In genomic region chr6:28188111-28188979, GRCh38 we compare ENCODE assay signal across 15 cellular contexts. TPM values are rescaled to one million over a fixed set of nuclear protein-coding genes. Genes with fewer than 3 reads are reported as not detected.
A peak's percentile ranks its signal among the peaks of the same experiment; 100 is the strongest.
DNase-seq lines count a peak whose midpoint lies in the region; ATAC-seq, FAIRE-seq and TF ChIP-seq lines count a peak whose summit lies in the region.
"Had no signal": no experiment of that assay in that cellular context is flagged by ENCODE, and none has a peak within 500 bp of the region (broad histone marks: within the 10 kb centered on the region; RNA-seq: fewer than 3 reads in every experiment).

No MANE protein-coding gene starts in this region.

- no peak overlapping the region for H4K5ac ChIP-seq in H1 (ENCODE audit: insufficient read length, low read depth, low read length)

- H3K14ac ChIP-seq in H1 (ENCODE audit: insufficient read length), result no peak overlapping the region

- no peak overlapping the region for H2BK12ac ChIP-seq in H1 (ENCODE audit: low read depth, low read length)

- no peak overlapping the region for H2BK120ac ChIP-seq in H1 (replicated peaks; ENCODE audit: low read depth, low read length)

- DNase-seq in DMS53 (lab: John Stamatoyannopoulos, UW) (peak; percentile 5), DMS53 treated with DMSO at 0.1 percent for 48 hours (lab: John Stamatoyannopoulos, UW; ENCODE audit: unreplicated experiment) (no peak), KBM-7 (peak; percentile 9), H1 (ENCODE audit: low read depth in 1 of 2, low spot score in 2 of 2) (no peak), osteocyte (ENCODE audit: extremely low spot score, unreplicated experiment) (no peak)
- DNase-seq in activated CD8-positive, alpha-beta T cell treated with anti-CD3 and anti-CD28 coated beads for 36 hours, result no peak
- DNase-seq: Caco-2; CD8-positive, alpha-beta memory T cell; DMS79; HCEC 1CT; Kasumi-1 had no signal

- H3K4me3 ChIP-seq in H1 (ENCODE audit: extremely low read depth in 1 of 4, insufficient read depth in 2 of 4, low read depth in 3 of 4, low read length in 4 of 4), result no peak overlapping the region

- no peak overlapping the region for H2AFZ ChIP-seq in H1 (ENCODE audit: low read length)

- no peak overlapping the region for H3K56ac ChIP-seq in H1 (replicated peaks; ENCODE audit: insufficient read length, low read depth, low read length)

- no peaks in the 10 kb centered on the region for H3K23me2 ChIP-seq in H1 (ENCODE audit: low read depth, low read length)

- TF ChIP-seq POLR2A in H1 (IDR thresholded peaks at IDR 0.05; ENCODE audit: control extremely low read depth in 1 of 2, low read depth in 2 of 2, low read length in 2 of 2), result no peak

- in situ Hi-C loops in KBM-7 (cut with MboI; ENCODE audit: low pct_unique_long_range_greater_than_20kb, low sequenced_read_pairs), result no loop called here

- H3K4me2 ChIP-seq in H1 (ENCODE audit: insufficient read depth in 1 of 2, low read depth in 2 of 2, low read length in 2 of 2), result no peak overlapping the region

- TF ChIP-seq RAD21 in H1 (IDR thresholded peaks at IDR 0.05 in 1 of 2, conservative IDR thresholded peaks at IDR 0.05 in 1 of 2; ENCODE audit: low read depth in 2 of 2, low read length in 2 of 2), result no peak

- no peak overlapping the region for H3K18ac ChIP-seq in H1 (ENCODE audit: extremely low read depth, low read length)

- H4K91ac ChIP-seq in H1 (replicated peaks; ENCODE audit: insufficient read length, low read length), result no peak overlapping the region

- H2BK20ac ChIP-seq in H1 (ENCODE audit: low read length), result no peak overlapping the region

- FAIRE-seq in H1 (lab: Jason Lieb, UNC), result no peak
- FAIRE-seq: GM12891, GM19239 had no signal

- no peak overlapping the region for H3K23ac ChIP-seq in H1 (ENCODE audit: insufficient read length)

- no peak overlapping the region for H3K27ac ChIP-seq in H1 (ENCODE audit: low read depth, low read length)
- H3K27ac ChIP-seq: 22Rv1 had no signal

- CTCF ChIA-PET in H1 (lab: Charles Lee; ENCODE audit: partially characterized antibody), result interaction anchor here (0.6 kb wide), 1 partner anchor 168 kb away, joined by 3 read pairs; no protein-coding TSS in a partner anchor
- CTCF ChIA-PET in activated CD8-positive, alpha-beta T cell treated with anti-CD3 and anti-CD28 coated beads for 36 hours (lab: Charles Lee), result no interaction called here

- POLR2A ChIA-PET in H1 (lab: Charles Lee; ENCODE audit: partially characterized antibody), result no interaction called here
- POLR2A ChIA-PET in activated CD8-positive, alpha-beta T cell treated with anti-CD3 and anti-CD28 coated beads for 36 hours (lab: Charles Lee), result interaction anchor here (0.6 kb wide), 1 partner anchor 71 kb away, joined by 3 read pairs; no protein-coding TSS in a partner anchor

- H2AK5ac ChIP-seq in H1 (ENCODE audit: low read depth, low read length), result no peak overlapping the region

- peaks cover 0 to 3% (median 0%) of the 10 kb centered on the region in 4 experiments; a peak in 1 of 8 replicates for H3K36me3 ChIP-seq in H1 (ENCODE audit: control insufficient read depth in 2 of 4, insufficient read depth in 4 of 4, low read length in 3 of 4)

- H3K9ac ChIP-seq in H1 (replicated peaks in 1 of 4; ENCODE audit: extremely low read depth in 1 of 4, low read depth in 3 of 4, low read length in 3 of 4), result no peak overlapping the region

- no peaks in the 10 kb centered on the region for H3K4me1 Mint-ChIP-seq in osteocyte (ENCODE audit: unreplicated experiment)
- no peaks in the 10 kb centered on the region for H3K4me1 Mint-ChIP-seq in activated CD8-positive, alpha-beta T cell treated with anti-CD3 and anti-CD28 coated beads for 36 hours (ENCODE audit: low read depth)
- H3K4me1 Mint-ChIP-seq: CD8-positive, alpha-beta memory T cell had no signal

- H3K9me3 Mint-ChIP-seq in osteocyte (ENCODE audit: unreplicated experiment), result peaks cover 39% of the 10 kb centered on the region
- peaks cover 45% of the 10 kb centered on the region for H3K9me3 Mint-ChIP-seq in activated CD8-positive, alpha-beta T cell treated with anti-CD3 and anti-CD28 coated beads for 36 hours

- no peak for ATAC-seq in activated CD8-positive, alpha-beta T cell treated with anti-CD3 and anti-CD28 coated beads for 36 hours
- no peak for ATAC-seq in GM21825 (IDR thresholded peaks at IDR 0.05; ENCODE audit: unreplicated experiment)

- peaks cover 30 to 36% of the 10 kb centered on the region in 2 experiments for H3K9me3 ChIP-seq in H1 (ENCODE audit: insufficient read depth in 2 of 2, low read depth in 1 of 2, low read length in 1 of 2)

- H3K36me3 Mint-ChIP-seq in osteocyte (ENCODE audit: unreplicated experiment), result no peaks in the 10 kb centered on the region
- peaks cover 3% of the 10 kb centered on the region for H3K36me3 Mint-ChIP-seq in activated CD8-positive, alpha-beta T cell treated with anti-CD3 and anti-CD28 coated beads for 36 hours (ENCODE audit: low read depth)

- H3K27me3 ChIP-seq in H1 (replicated peaks in 1 of 4; ENCODE audit: control insufficient read depth in 3 of 4, extremely low read depth in 1 of 4, insufficient read depth in 3 of 4, low read length in 3 of 4), result no peaks in the 10 kb centered on the region; a peak in 1 of 7 replicates

- no peak for TF ChIP-seq EP300 in H1 (IDR thresholded peaks at IDR 0.05; ENCODE audit: borderline replicate concordance in 1 of 2, low read depth in 2 of 2, low read length in 2 of 2)

- intact Hi-C loops in activated CD8-positive, alpha-beta T cell treated with anti-CD3 and anti-CD28 coated beads for 36 hours (cut with micrococcal nuclease), result no loop called here

- H3K4me1 ChIP-seq in H1 (replicated peaks in 1 of 4; ENCODE audit: control insufficient read depth in 3 of 4, insufficient read depth in 4 of 4, low read length in 3 of 4), result no peaks in the 10 kb centered on the region
- H3K4me1 ChIP-seq: Caco-2 had no signal

- no peak overlapping the region for H4K8ac ChIP-seq in H1 (ENCODE audit: extremely low read depth, insufficient read depth, low read length)

- H3K79me1 ChIP-seq in H1 (ENCODE audit: low read depth, low read length), result no peaks in the 10 kb centered on the region

- WGBS in H1 (ENCODE audit: extremely low coverage in 1 of 2, insufficient coverage in 1 of 2, insufficient read length in 1 of 2, insufficient replicate concordance in 2 of 2, low coverage in 1 of 2, low lambda C conversion rate in 2 of 2, missing lambda C conversion rate in 1 of 2), 2 experiments, result 84% methylated on average over 6 of the region's 6 CpGs; no CpG with 5 or more reads in 1 of the 2 experiments

- no peak overlapping the region for H3K27ac Mint-ChIP-seq in osteocyte (ENCODE audit: unreplicated experiment)
- no peak overlapping the region for H3K27ac Mint-ChIP-seq in activated CD8-positive, alpha-beta T cell treated with anti-CD3 and anti-CD28 coated beads for 36 hours
- H3K27ac Mint-ChIP-seq: CD8-positive, alpha-beta memory T cell had no signal

- no peak overlapping the region for H2BK15ac ChIP-seq in H1 (ENCODE audit: low read length)

- peaks cover 14% of the 10 kb centered on the region for H3K27me3 Mint-ChIP-seq in osteocyte (ENCODE audit: unreplicated experiment)
- peaks cover 5% of the 10 kb centered on the region for H3K27me3 Mint-ChIP-seq in activated CD8-positive, alpha-beta T cell treated with anti-CD3 and anti-CD28 coated beads for 36 hours

- no peak for TF ChIP-seq CTCF in H1 (IDR thresholded peaks at IDR 0.05; ENCODE audit: control extremely low read depth in 1 of 3, insufficient read depth in 1 of 3, low read depth in 1 of 3, low read length in 3 of 3)
- TF ChIP-seq CTCF in osteocyte (IDR thresholded peaks at IDR 0.05), result no peak
- TF ChIP-seq CTCF in activated CD8-positive, alpha-beta T cell treated with anti-CD3 and anti-CD28 coated beads for 36 hours (IDR thresholded peaks at IDR 0.05), result no peak

- H2BK5ac ChIP-seq in H1 (ENCODE audit: low read depth, low read length), result no peak overlapping the region

- H3K4me3 Mint-ChIP-seq in osteocyte (ENCODE audit: unreplicated experiment), result no peak overlapping the region
- no peak overlapping the region for H3K4me3 Mint-ChIP-seq in activated CD8-positive, alpha-beta T cell treated with anti-CD3 and anti-CD28 coated beads for 36 hours
- H3K4me3 Mint-ChIP-seq: CD8-positive, alpha-beta memory T cell had no signal

- H3K79me2 ChIP-seq in H1 (ENCODE audit: control insufficient read depth in 1 of 2, insufficient read depth in 2 of 2, low read length in 2 of 2), result no peaks in the 10 kb centered on the region

- no peak overlapping the region for H3K4ac ChIP-seq in H1 (replicated peaks; ENCODE audit: insufficient read length, low read depth, low read length)

- H4K20me1 ChIP-seq in H1 (replicated peaks in 1 of 2; ENCODE audit: control insufficient read depth in 1 of 2, insufficient read depth in 2 of 2, low read length in 2 of 2), result no peaks in the 10 kb centered on the region

RNA-seq across cellular contexts. Expression of gene ZSCAN9, which starts 36.7 kb away (rescaled TPM):
- 13.1 and 13.6 TPM in 2 replicates for total RNA-seq in H1 (2021; fragmentation: NEBNext Ultra II Directional; extraction: Animal tissue kit (Norgen Biotek cat#: 25700))
- polyA plus RNA-seq in H1 (2011; rRNA removed), result 7.0 and 10.8 TPM in 2 replicates
- polyA plus RNA-seq in H1 (2011; cell fraction: cytosol; rRNA removed), result 13.0 TPM
- 9.5 TPM for polyA plus RNA-seq in H1 (2011; cell fraction: nucleus; rRNA removed)
- 11.4 to 15.0 TPM (median 13.3 TPM) in 4 replicates for polyA plus RNA-seq in H1 (2012, experiment 1 of 2)
- 4.4 TPM for polyA plus RNA-seq in H1 (2012, experiment 2 of 2)
- polyA plus RNA-seq in H1 (2013, experiment 1 of 2), result 8.7 TPM
- polyA plus RNA-seq in H1 (2013, experiment 2 of 2), result 8.4 TPM
- polyA minus RNA-seq in H1 (2011; rRNA and poly(A)+ RNA removed), result 19.4 and 23.1 TPM in 2 replicates
- 7.6 TPM for polyA minus RNA-seq in H1 (2011; cell fraction: cytosol; rRNA and poly(A)+ RNA removed)
- polyA minus RNA-seq in H1 (2011; cell fraction: nucleus; rRNA and poly(A)+ RNA removed), result 25.3 TPM
- total RNA-seq in osteocyte, result 14.9 and 16.7 TPM in 2 replicates
- 1 to 10 TPM; 2.5 to 3.0 TPM for total RNA-seq in activated CD8-positive, alpha-beta T cell treated with anti-CD3 and anti-CD28 coated beads for 36 hours

RNA-seq across cellular contexts. Expression of gene ZKSCAN8, which starts 46.7 kb away (rescaled TPM):
- total RNA-seq in H1 (2021; fragmentation: NEBNext Ultra II Directional; extraction: Animal tissue kit (Norgen Biotek cat#: 25700)), result 23.3 and 24.1 TPM in 2 replicates
- 8.6 and 10.7 TPM in 2 replicates for polyA plus RNA-seq in H1 (2011; rRNA removed)
- 10.7 TPM for polyA plus RNA-seq in H1 (2011; cell fraction: cytosol; rRNA removed)
- 16.7 TPM for polyA plus RNA-seq in H1 (2011; cell fraction: nucleus; rRNA removed)
- 8.4 to 15.2 TPM (median 11.4 TPM) in 4 replicates for polyA plus RNA-seq in H1 (2012, experiment 1 of 2)
- polyA plus RNA-seq in H1 (2012, experiment 2 of 2), result 0.47 TPM
- polyA plus RNA-seq in H1 (2013, experiment 1 of 2), result 14.9 TPM
- polyA plus RNA-seq in H1 (2013, experiment 2 of 2), result 12.5 TPM
- 21.7 and 34.5 TPM in 2 replicates for polyA minus RNA-seq in H1 (2011; rRNA and poly(A)+ RNA removed)
- 16.1 TPM for polyA minus RNA-seq in H1 (2011; cell fraction: cytosol; rRNA and poly(A)+ RNA removed)
- polyA minus RNA-seq in H1 (2011; cell fraction: nucleus; rRNA and poly(A)+ RNA removed), result 21.3 TPM
- 34.7 and 36.3 TPM in 2 replicates for total RNA-seq in osteocyte
- 10 to 100 TPM; 18.9 to 20.3 TPM for total RNA-seq in activated CD8-positive, alpha-beta T cell treated with anti-CD3 and anti-CD28 coated beads for 36 hours

Comparison
In these comparisons a context has a peak if more than half of its experiments do, and no peak if none do; other contexts are left out.
1. DNase-seq: peak in DMS53 (single experiment) and KBM-7 (single experiment); none in DMS53 treated with DMSO at 0.1 percent for 48 hours (single experiment), H1 (0 of 2), osteocyte (single experiment) and activated CD8-positive, alpha-beta T cell treated with anti-CD3 and anti-CD28 coated beads for 36 hours (single experiment).